21 cellular contexts compared by ENCODE assay signal in genomic region chr7:124058515-124058914, GRCh38. TPM values are rescaled to one million over a fixed set of nuclear protein-coding genes. Genes with fewer than 3 reads are reported as not detected.
"Had no signal": no experiment of that assay in that cellular context is flagged by ENCODE, and none has a peak within 500 bp of the region (broad histone marks: within the 10 kb centered on the region; RNA-seq: fewer than 3 reads in every experiment).

No MANE protein-coding gene starts in this region.

- H3K4me1 ChIP-seq: SJSA1 had no signal

- H3K4me3 ChIP-seq: MG63, SJSA1, SK-N-MC had no signal

- ATAC-seq: HepG2 had no signal

- H3K36me3 ChIP-seq: MG63, SJSA1 had no signal

- H3K27me3 ChIP-seq: MG63, SJSA1 had no signal

- H3K27ac ChIP-seq: SJSA1, SK-N-MC had no signal

- H3K9me3 ChIP-seq: MG63, SJSA1 had no signal

- DNase-seq: IMR-90, MG63, NCI-H1092 treated with DMSO at 0.1 percent for 48 hours, NCI-H1436, NCI-H187, NCI-H2029 treated with DMSO at 0.1 percent for 48 hours, NCI-H2171 treated with DMSO at 0.1 percent for 48 hours, NCI-H345, NCI-H446 treated with DMSO at 0.1 percent for 48 hours, NCI-H510A treated with DMSO at 0.1 percent for 48 hours, NCI-H526 treated with DMSO at 0.1 percent for 48 hours, NCI-H748 treated with DMSO at 0.1 percent for 48 hours, Right ventricle myocardium superior, RPMI8226, SIG-M5 had no signal

- FAIRE-seq: HepG2, RCC 7860 had no signal

RNA-seq across cellular contexts. Expression of gene TMEM229A, which starts 25.6 kb away (rescaled TPM):
- total RNA-seq: HepG2, HT1080, IMR-90, LHCN-M2, Right ventricle myocardium superior, SJSA1 had no signal
- polyA plus RNA-seq: HepG2, IMR-90 had no signal
